In the genomic region with DNA sequence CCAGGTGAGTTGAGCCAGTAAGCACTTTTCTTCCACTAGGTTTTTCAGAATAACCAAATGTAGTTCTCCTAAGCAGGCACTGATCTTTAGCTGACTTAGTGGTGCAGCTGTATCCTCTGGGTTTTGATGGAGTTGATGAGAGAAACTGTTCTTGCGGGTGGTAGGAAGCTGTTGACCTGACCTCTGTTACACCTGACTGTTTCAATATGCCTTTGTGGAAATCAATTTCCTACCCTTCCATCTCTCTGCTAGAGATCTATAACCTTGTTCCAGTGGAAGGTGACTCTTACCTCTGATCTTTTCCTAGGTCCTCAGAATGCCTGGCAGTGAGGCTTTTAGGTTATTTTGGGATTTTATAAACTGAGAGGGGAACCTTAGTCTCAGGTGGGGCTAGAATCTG, we compare ENCODE assay signal across 1 cellular context.
TF ChIP-seq lines count a peak whose summit lies in the region.

No MANE protein-coding gene starts in this region.

TF ChIP-seq in WTC11, 78 proteins besides CTCF, POLR2A, EP300 and RAD21 (continued from another document):
- TF ChIP-seq MXD4 (CRISPR knock-in tag; IDR thresholded peaks at IDR 0.05; ENCODE audit: borderline replicate concordance): no peak
- TF ChIP-seq ZNF671 (CRISPR knock-in tag; IDR thresholded peaks at IDR 0.05): no peak
- TF ChIP-seq NFYB (CRISPR knock-in tag; conservative IDR thresholded peaks at IDR 0.05; ENCODE audit: low read depth): no peak
- no peak for TF ChIP-seq TEAD1 (CRISPR knock-in tag; IDR thresholded peaks at IDR 0.05)
